24 cellular contexts compared by ENCODE assay signal in the genomic region with DNA sequence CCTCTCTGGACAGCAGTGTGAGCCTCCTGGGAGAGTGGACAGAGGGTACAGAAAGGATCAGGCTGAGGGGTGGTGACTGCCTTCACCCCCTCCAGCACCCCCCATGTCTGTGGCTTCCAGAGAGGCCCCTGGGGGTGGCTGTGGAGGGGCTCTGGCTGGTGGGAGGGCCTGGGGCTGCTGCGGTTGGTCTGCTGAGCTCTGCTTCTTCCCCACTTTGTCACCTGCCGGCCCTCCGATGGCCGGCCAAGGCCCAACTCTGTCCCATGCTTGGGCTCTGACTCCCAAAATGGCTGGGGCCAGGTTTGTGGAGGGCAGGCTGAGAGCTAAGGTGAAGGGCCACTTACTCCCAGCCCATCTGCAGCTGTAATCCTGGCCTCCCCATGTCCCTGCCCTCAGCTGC.
"Had no signal": no experiment of that assay in that cellular context is flagged by ENCODE, and none has a peak within 500 bp of the region (broad histone marks: within the 10 kb centered on the region; RNA-seq: fewer than 3 reads in every experiment).

No MANE protein-coding gene starts in this region.

- ATAC-seq: effector memory CD8-positive, alpha-beta T cell; esophagus mucosa; foreskin keratinocyte; gastrocnemius medialis; gastroesophageal sphincter; heart left ventricle; heart right ventricle had no signal

- H3K36me3 ChIP-seq: colonic mucosa, esophagus muscularis mucosa, esophagus squamous epithelium, gastrocnemius medialis, gastroesophageal sphincter, heart left ventricle, heart right ventricle had no signal

- H3K4me1 ChIP-seq: colonic mucosa, foreskin keratinocyte, gastrocnemius medialis had no signal

- H3K9me3 ChIP-seq: colonic mucosa had no signal

- H3K27ac ChIP-seq: colonic mucosa, coronary artery, dorsolateral prefrontal cortex, epithelial cell of prostate, esophagus muscularis mucosa, esophagus squamous epithelium, foreskin keratinocyte, gastrocnemius medialis, gastroesophageal sphincter, heart right ventricle had no signal

- H3K27me3 ChIP-seq: colonic mucosa had no signal

- H3K4me3 ChIP-seq: colonic mucosa, coronary artery, dorsolateral prefrontal cortex, esophagus muscularis mucosa, esophagus squamous epithelium, gastrocnemius medialis, gastroesophageal sphincter, heart left ventricle, heart right ventricle had no signal

- DNase-seq: colonic mucosa; cortex of kidney; dermis blood vessel endothelial cell; dorsolateral prefrontal cortex; effector CD4-positive, alpha-beta T cell; effector CD8-positive, alpha-beta T cell; effector memory CD4-positive, alpha-beta T cell; effector memory CD8-positive, alpha-beta T cell; endodermal cell; erythroblast; esophagus squamous epithelium; foreskin fibroblast; foreskin keratinocyte; foreskin melanocyte; gastrocnemius medialis; glutamatergic neuron; head of caudate nucleus; heart left ventricle; heart right ventricle had no signal
